ENCODE assay signal across 19 cellular contexts in genomic region chr17:63911041-63911635, GRCh38. TPM values are rescaled to one million over a fixed set of nuclear protein-coding genes. Genes with fewer than 3 reads are reported as not detected.
"Had no signal": no experiment of that assay in that cellular context is flagged by ENCODE, and none has a peak within 500 bp of the region (broad histone marks: within the 10 kb centered on the region; RNA-seq: fewer than 3 reads in every experiment).

TSS of gene CSHL1 (minus strand) at chr17:63911258. CDS start at chr17:63911196, 62 bp downstream.

- H3K36me3 ChIP-seq: colonic mucosa, prostate gland, right atrium auricular region, suprapubic skin, transverse colon had no signal

- H3K4me3 Mint-ChIP-seq: activated naive CD8-positive, alpha-beta T cell treated with anti-CD3 and anti-CD28 coated beads, Interleukin-2, amount 50 U/mL, for 24 hours; activated T-cell treated with anti-CD3 and anti-CD28 coated beads, Interleukin-2, amount 50 U/mL, for 72 hours; brain; memory B cell; neural crest cell; stimulated activated naive CD8-positive, alpha-beta T cell treated with anti-CD3 and anti-CD28 coated beads, Interleukin-15, Interleukin-2, amounts not matched to agents 100 ng/mL and 50 ng/mL, for 24 hours had no signal

- H3K4me3 ChIP-seq: colonic mucosa, prostate gland, right atrium auricular region, skin epidermis, suprapubic skin, transverse colon had no signal

- DNase-seq: left ventricle myocardium superior had no signal

- FAIRE-seq: frontal cortex had no signal

- H3K27ac ChIP-seq: colonic mucosa, prostate gland, right atrium auricular region, skin epidermis, suprapubic skin, transverse colon had no signal

- H3K4me1 Mint-ChIP-seq: brain, neural crest cell had no signal

- H3K9me3 ChIP-seq: colonic mucosa, prostate gland, right atrium auricular region, suprapubic skin, transverse colon had no signal

- H3K9me3 Mint-ChIP-seq: activated naive CD8-positive, alpha-beta T cell treated with anti-CD3 and anti-CD28 coated beads, Interleukin-2, amount 50 U/mL, for 24 hours; activated T-cell treated with anti-CD3 and anti-CD28 coated beads, Interleukin-2, amount 50 U/mL, for 72 hours; memory B cell; neural crest cell; stimulated activated naive CD8-positive, alpha-beta T cell treated with anti-CD3 and anti-CD28 coated beads, Interleukin-15, Interleukin-2, amounts not matched to agents 100 ng/mL and 50 ng/mL, for 24 hours had no signal

- H3K4me1 ChIP-seq: colonic mucosa, prostate gland, right atrium auricular region, suprapubic skin, transverse colon had no signal

- H3K27me3 ChIP-seq: colonic mucosa, right atrium auricular region, suprapubic skin had no signal

- H3K27ac Mint-ChIP-seq: activated naive CD8-positive, alpha-beta T cell treated with anti-CD3 and anti-CD28 coated beads, Interleukin-2, amount 50 U/mL, for 24 hours; activated T-cell treated with anti-CD3 and anti-CD28 coated beads, Interleukin-2, amount 50 U/mL, for 72 hours; brain; memory B cell; stimulated activated naive CD8-positive, alpha-beta T cell treated with anti-CD3 and anti-CD28 coated beads, Interleukin-15, Interleukin-2, amounts not matched to agents 100 ng/mL and 50 ng/mL, for 24 hours had no signal

- H3K27me3 Mint-ChIP-seq: activated naive CD8-positive, alpha-beta T cell treated with anti-CD3 and anti-CD28 coated beads, Interleukin-2, amount 50 U/mL, for 24 hours; stimulated activated naive CD8-positive, alpha-beta T cell treated with anti-CD3 and anti-CD28 coated beads, Interleukin-15, Interleukin-2, amounts not matched to agents 100 ng/mL and 50 ng/mL, for 24 hours had no signal

- H3K36me3 Mint-ChIP-seq: brain, memory B cell had no signal

RNA-seq across cellular contexts. Expression of gene CSHL1, which starts in this region (rescaled TPM):
- total RNA-seq: activated CD8-positive, alpha-beta memory T cell treated with anti-CD3 and anti-CD28 coated beads for 36 hours; activated T-cell treated with anti-CD3 and anti-CD28 coated beads, Interleukin-2, amount 50 U/mL, for 72 hours; colonic mucosa; frontal cortex; left ventricle myocardium superior; mononuclear cell; neural crest cell; osteoblast; right atrium auricular region; suprapubic skin; T-helper 1 cell treated with Interleukin-12 subunit alpha and Interleukin-12 subunit beta and Interleukin-4 antibody, amounts not matched to agents 30 ng/mL and 1 ng/mL, for 36 hours; transverse colon had no signal
- polyA plus RNA-seq: esophagus had no signal
